Comparison of ENCODE assay signal across 8 cellular contexts in genomic region chr6:27472182-27472616, GRCh38. TPM values are rescaled to one million over a fixed set of nuclear protein-coding genes. Genes with fewer than 3 reads are reported as not detected.
DNase-seq lines count a peak whose midpoint lies in the region; ATAC-seq, FAIRE-seq and TF ChIP-seq lines count a peak whose summit lies in the region.

No MANE protein-coding gene starts in this region.

- H3K27me3 Mint-ChIP-seq in HFFc6 (ENCODE audit: insufficient read depth) (peaks cover 7% of the 10 kb centered on the region), T-cell (no peaks in the 10 kb centered on the region)

- DNase-seq in HFFc6 (peak; percentile 68), NAMALWA (ENCODE audit: low spot score) (peak; percentile 90), T-cell (peak in 32 of 34 experiments; percentile 38 to 91 (median 84)), body of pancreas (peak in 2 of 4 donors; percentile 58 to 66), iPS-NIHi11 (ENCODE audit: low spot score) (peak; percentile 28), small intestine (no peak), cortex of kidney (lab: John Stamatoyannopoulos, UW) (no peak)

- H3K36me3 ChIP-seq in body of pancreas (replicated peaks in 1 of 2; ENCODE audit: insufficient read depth in 1 of 2, low read depth in 2 of 2), result peaks cover 0 to under 1% of the 10 kb centered on the region in 2 donors
- H3K36me3 ChIP-seq in small intestine (ENCODE audit: control insufficient read depth in 2 of 2, insufficient read depth in 2 of 2, low read length in 2 of 2), result no peaks in the 10 kb centered on the region

- H3K9me3 ChIP-seq in body of pancreas (no peaks in the 10 kb centered on the region), small intestine (ENCODE audit: control insufficient read depth, low read depth) (no peaks in the 10 kb centered on the region)

- ATAC-seq in T-cell (replicated peaks in 1 of 4) (peak in 2 of 4 experiments; percentile 21 to 74), body of pancreas (peak; percentile 33)

- no peak for TF ChIP-seq POLR2A in body of pancreas (IDR thresholded peaks at IDR 0.05)

- H3K4me1 ChIP-seq in body of pancreas (peaks cover 15% of the 10 kb centered on the region), small intestine (ENCODE audit: control insufficient read depth in 2 of 2, insufficient read depth in 1 of 2, low read depth in 1 of 2, low read length in 1 of 2) (no peaks in the 10 kb centered on the region)

- H3K27me3 ChIP-seq in body of pancreas (no peaks in the 10 kb centered on the region), small intestine (ENCODE audit: control insufficient read depth in 2 of 2, insufficient read depth in 2 of 2, low read length in 2 of 2) (no peaks in the 10 kb centered on the region)

- H3K4me1 Mint-ChIP-seq in HFFc6 (ENCODE audit: low read depth), result peaks cover 48% of the 10 kb centered on the region
- H3K4me1 Mint-ChIP-seq in T-cell, result peaks cover 51 to 57% (median 52%) of the 10 kb centered on the region in 3 donors

- 1 to 4% methylated on average over 13 of the region's 13 CpGs for WGBS in body of pancreas, 2 donors
- WGBS in small intestine, 3 donors, result 2% methylated on average over 13 of the region's 13 CpGs

- H3K36me3 Mint-ChIP-seq in HFFc6 (ENCODE audit: low read depth) (peaks cover 34% of the 10 kb centered on the region), T-cell (peaks cover 28% of the 10 kb centered on the region)

- CTCF ChIA-PET in T-cell (lab: Charles Lee), result interaction anchor here in 1 of 2 donors (0.7 to 1.7 kb wide), 3 partner anchors 47 to 300 kb away, joined by 3 to 7 read pairs (median 5); partner anchors contain the start of gene ZNF391

- peak overlapping the region; percentile 93 to 98 (median 96) for H3K27ac ChIP-seq in body of pancreas
- peak overlapping the region; percentile 89 for H3K27ac ChIP-seq in small intestine (ENCODE audit: low read depth in 1 of 2, low read length in 1 of 2)

- TF ChIP-seq CTCF in GM12875 (IDR thresholded peaks at IDR 0.05; ENCODE audit: borderline replicate concordance, insufficient read depth, low read depth, low read length) (no peak), HFFc6 (IDR thresholded peaks at IDR 0.05) (no peak), body of pancreas (IDR thresholded peaks at IDR 0.05) (peak in 1 of 7 experiments; percentile 6)

- H3K4me3 Mint-ChIP-seq in HFFc6, result peak overlapping the region; percentile 92
- peak overlapping the region; percentile 97 to 99 (median 99) for H3K4me3 Mint-ChIP-seq in T-cell

- POLR2A ChIA-PET in T-cell (lab: Charles Lee), result interaction anchor here (0.5 to 1.3 kb wide), 5 partner anchors 60 to 1139 kb away, joined by 3 to 5 read pairs (median 4); a partner anchor contains a TSS

- FAIRE-seq in small intestine (lab: Jason Lieb, UNC), result no peak

- H3K9me3 Mint-ChIP-seq in HFFc6 (no peaks in the 10 kb centered on the region), T-cell (no peaks in the 10 kb centered on the region)

- H3K27ac Mint-ChIP-seq in HFFc6, result peak overlapping the region; percentile 83
- H3K27ac Mint-ChIP-seq in T-cell, result peak overlapping the region; percentile 96

- intact Hi-C loops in body of pancreas (cut with DNase I), result no loop called here

- H3K4me3 ChIP-seq in GM12875 (ENCODE audit: low read depth, low read length) (peak overlapping the region; percentile 47), body of pancreas (peak overlapping the region; percentile 56 to 59), small intestine (ENCODE audit: low read depth in 1 of 2, low read length in 2 of 2) (peak overlapping the region; percentile 18 to 66)

RNA-seq across cellular contexts. Expression of gene ZNF184, which starts 0.7 kb away (rescaled TPM):
- 1 to 10 TPM; 3.8 to 5.2 (median 4.1) TPM for total RNA-seq in HFFc6 (2021; fragmentation: NEBNext Ultra II Directional; extraction: Animal tissue kit (Norgen Biotek cat#: 25700))
- total RNA-seq in T-cell (10 to 100 TPM; 11.2 to 14.3 (median 12.5) TPM), body of pancreas (1 to 10 TPM; 2.3 to 4.9 TPM)
- polyA plus RNA-seq in small intestine, result 1 to 10 TPM; 1.6 to 3.7 (median 1.8) TPM

Comparison
In these comparisons a context has a peak if more than half of its experiments do, and no peak if none do; other contexts are left out.
1. DNase-seq: peak in HFFc6 (single experiment), NAMALWA (single experiment), T-cell (32 of 34) and iPS-NIHi11 (single experiment); none in small intestine (single experiment) and cortex of kidney (single experiment).
2. Peak in every context shown above with its lines, with median percentiles within 50 percentile points of each other: H3K4me3 ChIP-seq.